ENCODE assay signal across 9 cellular contexts in the genomic region with DNA sequence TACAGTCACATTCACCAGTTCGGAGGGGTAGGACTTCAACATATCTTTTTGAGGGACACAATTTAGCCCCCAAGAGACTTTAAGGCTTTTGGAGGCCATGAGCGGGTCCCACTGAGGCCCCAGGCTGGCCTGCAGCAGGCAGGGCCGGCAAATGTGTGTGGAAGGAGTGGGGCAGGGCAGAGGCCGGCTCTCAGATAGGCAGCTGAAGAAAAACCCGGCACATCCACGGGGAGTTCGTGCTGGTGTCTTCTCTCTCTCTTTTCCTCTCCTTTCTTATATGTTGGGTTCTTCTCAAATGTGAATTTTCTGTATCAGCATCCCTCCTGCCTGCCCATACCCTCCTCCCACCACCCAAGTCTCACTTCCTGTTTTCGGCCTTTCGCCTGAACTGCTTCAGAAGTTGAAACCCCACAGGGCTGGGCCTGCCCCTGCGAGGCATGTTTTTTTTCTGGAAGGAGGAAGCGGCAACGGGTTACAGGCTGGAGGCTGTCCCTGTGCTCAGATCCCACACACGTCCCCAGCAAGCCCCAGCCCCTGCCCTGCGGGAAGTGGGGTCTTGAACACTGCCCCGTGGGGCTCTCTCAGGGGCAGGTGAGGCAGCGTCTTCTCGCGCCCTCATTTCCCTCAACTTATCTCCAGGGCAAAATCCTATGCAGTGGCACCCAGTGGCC. TPM values are rescaled to one million over a fixed set of nuclear protein-coding genes. Genes with fewer than 3 reads are reported as not detected.
DNase-seq lines count a peak whose midpoint lies in the region; ATAC-seq and TF ChIP-seq lines count a peak whose summit lies in the region.
"Had no signal": no experiment of that assay in that cellular context is flagged by ENCODE, and none has a peak within 500 bp of the region (broad histone marks: within the 10 kb centered on the region; RNA-seq: fewer than 3 reads in every experiment).

No MANE protein-coding gene starts in this region.

- no peaks in the 10 kb centered on the region for H3K9me3 ChIP-seq in neuronal stem cell (replicated peaks in 1 of 2; ENCODE audit: control insufficient read depth in 2 of 2, insufficient read depth in 1 of 2, low read depth in 1 of 2, low read length in 2 of 2)
- H3K9me3 ChIP-seq in suprapubic skin = no peaks in the 10 kb centered on the region

- POLR2A ChIA-PET in activated B cell treated with CpG ODN at 0.5 μM for 24 hours (lab: Charles Lee) = interaction anchor here (1.2 to 3.3 kb wide), 2 partner anchors 47 to 51 kb away, joined by 4 to 21 read pairs; a partner anchor contains a TSS

- H3K27ac Mint-ChIP-seq in activated B cell treated with CpG ODN at 0.5 μM for 24 hours = peak overlapping the region; percentile 91

- H2AK5ac ChIP-seq in neuronal stem cell (ENCODE audit: low read depth, low read length) = peak overlapping the region; percentile 83

- no peak overlapping the region for H3K4me2 ChIP-seq in neuronal stem cell (ENCODE audit: insufficient read depth, low read length, poor library complexity, severe bottlenecking)

- no peak overlapping the region for H4K8ac ChIP-seq in neuronal stem cell (ENCODE audit: low read depth, low read length)

- no peak overlapping the region for H2BK15ac ChIP-seq in neuronal stem cell (ENCODE audit: low read length)

- no peaks in the 10 kb centered on the region for H3K36me3 Mint-ChIP-seq in activated B cell treated with CpG ODN at 0.5 μM for 24 hours (ENCODE audit: low read depth)

- no peak overlapping the region for H3K4ac ChIP-seq in neuronal stem cell (ENCODE audit: low read length)

- H3K79me1 ChIP-seq in neuronal stem cell (ENCODE audit: low read depth, low read length) = no peaks in the 10 kb centered on the region

- no peak overlapping the region for H2BK12ac ChIP-seq in neuronal stem cell (ENCODE audit: low read length)

- H2AFZ ChIP-seq in neuronal stem cell (ENCODE audit: low read length) = peak overlapping the region; percentile 64

- no peak overlapping the region for H3K27ac ChIP-seq in neuronal stem cell (replicated peaks; ENCODE audit: low read length)
- H3K27ac ChIP-seq in suprapubic skin = no peak overlapping the region

- WGBS in neuronal stem cell (ENCODE audit: extremely low coverage in 2 of 2, insufficient read length in 2 of 2, insufficient replicate concordance in 1 of 2), 2 donors = no CpG with 5 or more reads among the region's 18 CpGs
- 82% methylated on average over 18 of the region's 18 CpGs for WGBS in suprapubic skin

- H3K9ac ChIP-seq in neuronal stem cell (ENCODE audit: low read depth, low read length, poor library complexity) = no peak overlapping the region

- peak overlapping the region; percentile 29 for H2BK120ac ChIP-seq in neuronal stem cell (ENCODE audit: low read depth, low read length)

- no peak overlapping the region for H4K91ac ChIP-seq in neuronal stem cell (ENCODE audit: low read depth, low read length, poor library complexity)

- peak overlapping the region; percentile 77 for H3K4me3 Mint-ChIP-seq in activated B cell treated with CpG ODN at 0.5 μM for 24 hours

- no peak overlapping the region for H2BK5ac ChIP-seq in neuronal stem cell (ENCODE audit: low read length)

- no peak overlapping the region for H3K18ac ChIP-seq in neuronal stem cell (ENCODE audit: low read length)

- H3K36me3 ChIP-seq in neuronal stem cell (replicated peaks in 1 of 2; ENCODE audit: control insufficient read depth in 2 of 2, insufficient read depth in 2 of 2, low read length in 2 of 2) = no peaks in the 10 kb centered on the region
- H3K36me3 ChIP-seq in suprapubic skin = no peaks in the 10 kb centered on the region

- H3K27me3 ChIP-seq in neuronal stem cell (ENCODE audit: control insufficient read depth in 3 of 3, insufficient read depth in 3 of 3, low read depth in 1 of 3, low read length in 3 of 3) = peaks cover 0 to 30% (median 0%) of the 10 kb centered on the region in 3 experiments
- no peaks in the 10 kb centered on the region for H3K27me3 ChIP-seq in suprapubic skin

- H3K4me3 ChIP-seq in neuronal stem cell (ENCODE audit: low read length in 2 of 2) (no peak overlapping the region), suprapubic skin (no peak overlapping the region)

- H3K14ac ChIP-seq in neuronal stem cell (ENCODE audit: low read length) = no peak overlapping the region

- ATAC-seq in HG03342 (IDR thresholded peaks at IDR 0.05; ENCODE audit: unreplicated experiment) (peak; percentile 51), activated B cell treated with CpG ODN at 0.5 μM for 24 hours (ENCODE audit: low read depth) (peak; percentile 52)

- TF ChIP-seq POLR2A in suprapubic skin (IDR thresholded peaks at IDR 0.05) = no peak

- CTCF ChIA-PET in activated B cell treated with CpG ODN at 0.5 μM for 24 hours (lab: Charles Lee) = no interaction called here

- intact Hi-C loops in activated B cell treated with CpG ODN at 0.5 μM for 24 hours (cut with micrococcal nuclease) = loop anchor here (5.0 to 10.0 kb wide), 7 partner anchors 184 to 829 kb away; a partner anchor contains a TSS

- TF ChIP-seq CTCF in activated B cell treated with CpG ODN at 0.5 μM for 24 hours (IDR thresholded peaks at IDR 0.05) (no peak), suprapubic skin (IDR thresholded peaks at IDR 0.05) (no peak)

- no peaks in the 10 kb centered on the region for H3K27me3 Mint-ChIP-seq in activated B cell treated with CpG ODN at 0.5 μM for 24 hours

- no peak overlapping the region for H3K23ac ChIP-seq in neuronal stem cell (ENCODE audit: low read depth, low read length, poor library complexity)

- H3K4me1 Mint-ChIP-seq in activated B cell treated with CpG ODN at 0.5 μM for 24 hours = peaks cover 85% of the 10 kb centered on the region

- H3K4me1 ChIP-seq in neuronal stem cell (ENCODE audit: control insufficient read depth in 2 of 2, insufficient read depth in 1 of 2, low read depth in 1 of 2, low read length in 2 of 2) (peaks cover 8 to 16% of the 10 kb centered on the region in 2 donors), suprapubic skin (peaks cover 64% of the 10 kb centered on the region)

- H3K9me3 Mint-ChIP-seq in activated B cell treated with CpG ODN at 0.5 μM for 24 hours = no peaks in the 10 kb centered on the region

- no peak for TF ChIP-seq EP300 in suprapubic skin (IDR thresholded peaks at IDR 0.05)

- peak; percentile 95 for DNase-seq in CD1c-positive myeloid dendritic cell (ENCODE audit: extremely low spot score)
- peak; percentile 76 for DNase-seq in GM19240 (ENCODE audit: insufficient read length, low spot score)
- peak; percentile 55 for DNase-seq in activated B cell treated with CpG ODN at 0.5 μM for 24 hours
- no peak for DNase-seq in neuronal stem cell (ENCODE audit: low spot score)
- DNase-seq in NCI-H82 treated with DMSO at 0.1 percent for 48 hours (lab: John Stamatoyannopoulos, UW; ENCODE audit: unreplicated experiment) = no peak
- DNase-seq in NCI-H2196 (lab: John Stamatoyannopoulos, UW; ENCODE audit: unreplicated experiment) = no peak
- DNase-seq in suprapubic skin (ENCODE audit: low spot score in 2 of 2) = no peak

RNA-seq across cellular contexts. Expression of a gene that starts 9.8 kb away (rescaled TPM):
- 0.04 TPM in 1 of 2 replicates, not detected in the other for total RNA-seq in activated B cell treated with CpG ODN at 0.5 μM for 24 hours
- not detected for polyA plus RNA-seq in neuronal stem cell (2013, experiment 1 of 2)
- not detected for polyA plus RNA-seq in neuronal stem cell (2013, experiment 2 of 2)
- total RNA-seq in suprapubic skin = under 1 TPM in 2 of 4 donors, not detected in 2; 0.15 to 0.21 TPM
- total RNA-seq: activated CD8-positive, alpha-beta memory T cell treated with anti-CD3 and anti-CD28 coated beads for 36 hours had no signal

RNA-seq across cellular contexts. Expression of a gene that starts 51.2 kb away (rescaled TPM):
- total RNA-seq in activated B cell treated with CpG ODN at 0.5 μM for 24 hours (24.2 and 25.4 TPM in 2 replicates), suprapubic skin (10 to 100 TPM; 24.5 to 39.1 (median 30.5) TPM)
- 11.2 TPM for polyA plus RNA-seq in neuronal stem cell (2013, experiment 1 of 2)
- polyA plus RNA-seq in neuronal stem cell (2013, experiment 2 of 2) = 11.2 TPM

Comparison
In these comparisons a context has a peak if more than half of its experiments do, and no peak if none do; other contexts are left out.
1. DNase-seq: peak in CD1c-positive myeloid dendritic cell (single experiment), GM19240 (single experiment) and activated B cell treated with CpG ODN at 0.5 μM for 24 hours (single experiment); none in neuronal stem cell (single experiment), NCI-H82 treated with DMSO at 0.1 percent for 48 hours (single experiment), NCI-H2196 (single experiment) and suprapubic skin (0 of 2).